ENCODE assay signal across 17 cellular contexts in the genomic region with DNA sequence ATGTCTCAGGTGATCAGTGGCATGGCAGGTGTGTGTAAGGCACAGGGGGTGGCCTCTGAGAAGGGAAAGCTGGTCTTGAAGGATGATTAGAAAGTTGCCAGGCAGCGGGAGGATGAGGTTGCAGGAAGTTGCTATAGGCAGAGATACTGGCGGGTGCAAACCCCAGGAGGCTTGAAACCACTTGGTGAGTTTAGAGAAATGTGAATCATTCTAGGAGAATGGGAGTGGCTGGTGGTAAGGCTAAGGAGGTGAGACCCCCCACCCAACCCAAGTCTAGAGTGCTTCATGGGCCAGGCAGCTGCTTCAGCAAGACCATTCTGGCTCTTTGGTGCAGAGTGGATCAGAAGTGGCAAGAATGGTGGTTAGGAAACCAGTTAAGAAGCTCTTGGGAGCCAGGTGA. TPM values are rescaled to one million over a fixed set of nuclear protein-coding genes. Genes with fewer than 3 reads are reported as not detected.
DNase-seq lines count a peak whose midpoint lies in the region; ATAC-seq and TF ChIP-seq lines count a peak whose summit lies in the region.
"Had no signal": no experiment of that assay in that cellular context is flagged by ENCODE, and none has a peak within 500 bp of the region (broad histone marks: within the 10 kb centered on the region; RNA-seq: fewer than 3 reads in every experiment).

No MANE protein-coding gene starts in this region.

- no peak overlapping the region for H3K4me3 ChIP-seq in CD8-positive, alpha-beta memory T cell (ENCODE audit: low read length)
- H3K4me3 ChIP-seq in naive thymus-derived CD4-positive, alpha-beta T cell (ENCODE audit: low read length), result no peak overlapping the region
- H3K4me3 ChIP-seq in GM23338, result no peak overlapping the region
- H3K4me3 ChIP-seq in colonic mucosa, result no peak overlapping the region

- peak overlapping the region; percentile 1 for H3K27ac ChIP-seq in CD8-positive, alpha-beta memory T cell (ENCODE audit: low read depth, low read length)
- peak overlapping the region; percentile 24 for H3K27ac ChIP-seq in naive thymus-derived CD4-positive, alpha-beta T cell (ENCODE audit: low read depth, low read length)
- no peak overlapping the region for H3K27ac ChIP-seq in GM23338 (ENCODE audit: low read depth)
- no peak overlapping the region for H3K27ac ChIP-seq in colonic mucosa
- H3K27ac ChIP-seq: 22Rv1, C4-2B had no signal

- intact Hi-C loops in naive thymus-derived CD4-positive, alpha-beta T cell (cut with micrococcal nuclease), result loop anchor here in 1 of 2 donors (1.0 kb wide), 1 partner anchor 9 kb away; a partner anchor contains a TSS
- intact Hi-C loops in colonic mucosa (cut with DNase I), result no loop called here

- peak overlapping the region in 5 of 7 donors; percentile 1 to 75 (median 44) for H3K4me3 Mint-ChIP-seq in CD8-positive, alpha-beta memory T cell
- peak overlapping the region; percentile 42 for H3K4me3 Mint-ChIP-seq in activated CD8-positive, alpha-beta T cell treated with anti-CD3 and anti-CD28 coated beads, Interleukin-2, amount 10 ng/mL, durations not matched to agents 7 days and 5 days
- H3K4me3 Mint-ChIP-seq in naive thymus-derived CD4-positive, alpha-beta T cell, result peak overlapping the region in 1 of 10 donors; percentile 64
- H3K4me3 Mint-ChIP-seq in GM23338, result no peak overlapping the region

- peaks cover 25% of the 10 kb centered on the region for H3K4me1 ChIP-seq in CD8-positive, alpha-beta memory T cell (ENCODE audit: insufficient read depth, low read length)
- peaks cover 0 to 29% of the 10 kb centered on the region in 2 donors for H3K4me1 ChIP-seq in naive thymus-derived CD4-positive, alpha-beta T cell (ENCODE audit: control insufficient read depth in 2 of 2, insufficient read depth in 2 of 2, low read length in 2 of 2)
- H3K4me1 ChIP-seq in GM23338 (ENCODE audit: insufficient read depth), result no peaks in the 10 kb centered on the region; the same call in 1 of the 2 replicates
- H3K4me1 ChIP-seq in colonic mucosa, result no peaks in the 10 kb centered on the region

- H3K9me3 ChIP-seq in CD8-positive, alpha-beta memory T cell (ENCODE audit: low read length), result no peaks in the 10 kb centered on the region
- H3K9me3 ChIP-seq in naive thymus-derived CD4-positive, alpha-beta T cell (ENCODE audit: control insufficient read depth in 2 of 3, low read length in 3 of 3), result no peaks in the 10 kb centered on the region
- no peaks in the 10 kb centered on the region for H3K9me3 ChIP-seq in colonic mucosa

- no peak overlapping the region for H2AFZ ChIP-seq in GM23338

- peaks cover 4% of the 10 kb centered on the region for H4K20me1 ChIP-seq in GM23338 (replicated peaks; ENCODE audit: insufficient read depth)

- POLR2A ChIA-PET in CD8-positive, alpha-beta memory T cell (lab: Charles Lee), result interaction anchor here (0.6 kb wide), 1 partner anchor 85 kb away, joined by 3 read pairs; no protein-coding TSS in a partner anchor
- POLR2A ChIA-PET in activated CD8-positive, alpha-beta T cell treated with anti-CD3 and anti-CD28 coated beads, Interleukin-2, amount 10 ng/mL, durations not matched to agents 7 days and 5 days (lab: Charles Lee), result interaction anchor here (1.0 to 12.8 kb wide), 8 partner anchors 9 to 53 kb away, joined by 3 to 115 read pairs (median 5); a partner anchor contains a TSS
- POLR2A ChIA-PET in naive thymus-derived CD4-positive, alpha-beta T cell (lab: Charles Lee), result no interaction called here

- H3K9me3 Mint-ChIP-seq in CD8-positive, alpha-beta memory T cell, result no peaks in the 10 kb centered on the region
- no peaks in the 10 kb centered on the region for H3K9me3 Mint-ChIP-seq in activated CD8-positive, alpha-beta T cell treated with anti-CD3 and anti-CD28 coated beads, Interleukin-2, amount 10 ng/mL, durations not matched to agents 7 days and 5 days (ENCODE audit: insufficient read depth)
- peaks cover 0 to 3% (median 0%) of the 10 kb centered on the region in 11 donors for H3K9me3 Mint-ChIP-seq in naive thymus-derived CD4-positive, alpha-beta T cell
- H3K9me3 Mint-ChIP-seq in GM23338, result no peaks in the 10 kb centered on the region

- H3K27me3 Mint-ChIP-seq in CD8-positive, alpha-beta memory T cell, result no peaks in the 10 kb centered on the region
- H3K27me3 Mint-ChIP-seq in activated CD8-positive, alpha-beta T cell treated with anti-CD3 and anti-CD28 coated beads, Interleukin-2, amount 10 ng/mL, durations not matched to agents 7 days and 5 days (ENCODE audit: low read depth), result no peaks in the 10 kb centered on the region
- no peaks in the 10 kb centered on the region for H3K27me3 Mint-ChIP-seq in naive thymus-derived CD4-positive, alpha-beta T cell
- H3K27me3 Mint-ChIP-seq in GM23338 (ENCODE audit: insufficient read depth, low read depth, poor library complexity), result peaks cover 28% of the 10 kb centered on the region

- H3K27ac Mint-ChIP-seq in CD8-positive, alpha-beta memory T cell, result peak overlapping the region; percentile 54 to 95 (median 84)
- peak overlapping the region; percentile 84 for H3K27ac Mint-ChIP-seq in activated CD8-positive, alpha-beta T cell treated with anti-CD3 and anti-CD28 coated beads, Interleukin-2, amount 10 ng/mL, durations not matched to agents 7 days and 5 days
- peak overlapping the region; percentile 26 to 84 (median 60) for H3K27ac Mint-ChIP-seq in naive thymus-derived CD4-positive, alpha-beta T cell
- no peak overlapping the region for H3K27ac Mint-ChIP-seq in GM23338

- TF ChIP-seq CTCF in GM23338 (conservative IDR thresholded peaks at IDR 0.05; ENCODE audit: low read depth in 2 of 2) (no peak), colonic mucosa (IDR thresholded peaks at IDR 0.05) (no peak)

- peaks cover 24% of the 10 kb centered on the region for H3K36me3 ChIP-seq in CD8-positive, alpha-beta memory T cell (ENCODE audit: insufficient read depth, low read length)
- peaks cover 0 to 45% (median 21%) of the 10 kb centered on the region in 3 experiments for H3K36me3 ChIP-seq in naive thymus-derived CD4-positive, alpha-beta T cell (ENCODE audit: control insufficient read depth in 2 of 3, insufficient read depth in 3 of 3, low read length in 3 of 3)
- H3K36me3 ChIP-seq in GM23338 (ENCODE audit: insufficient read depth) (no peaks in the 10 kb centered on the region), colonic mucosa (no peaks in the 10 kb centered on the region)

- no peaks in the 10 kb centered on the region for H3K27me3 ChIP-seq in CD8-positive, alpha-beta memory T cell (ENCODE audit: insufficient read depth, low read length, poor library complexity, severe bottlenecking)
- H3K27me3 ChIP-seq in naive thymus-derived CD4-positive, alpha-beta T cell (ENCODE audit: control insufficient read depth in 2 of 2, insufficient read depth in 2 of 2, low read length in 2 of 2), result no peaks in the 10 kb centered on the region
- H3K27me3 ChIP-seq in GM23338 (ENCODE audit: insufficient read depth) (peaks cover 10% of the 10 kb centered on the region), colonic mucosa (no peaks in the 10 kb centered on the region)

- H3K36me3 Mint-ChIP-seq in CD8-positive, alpha-beta memory T cell, result peaks cover 15 to 68% (median 22%) of the 10 kb centered on the region in 3 donors
- peaks cover 64% of the 10 kb centered on the region for H3K36me3 Mint-ChIP-seq in activated CD8-positive, alpha-beta T cell treated with anti-CD3 and anti-CD28 coated beads, Interleukin-2, amount 10 ng/mL, durations not matched to agents 7 days and 5 days (ENCODE audit: low read depth)
- H3K36me3 Mint-ChIP-seq in naive thymus-derived CD4-positive, alpha-beta T cell, result peaks cover 0 to 45% (median 25%) of the 10 kb centered on the region in 5 donors
- peaks cover 4% of the 10 kb centered on the region; the same call in 2 of the 3 replicates for H3K36me3 Mint-ChIP-seq in GM23338 (ENCODE audit: low read depth)

- no peak overlapping the region for H3K9ac ChIP-seq in colonic mucosa (ENCODE audit: low read depth in 2 of 2, low read length in 2 of 2)

- peak; percentile 36 for DNase-seq in DMS79 treated with DMSO at 0.1 percent for 48 hours (lab: John Stamatoyannopoulos, UW)
- no peak for DNase-seq in DMS79 (lab: John Stamatoyannopoulos, UW)
- DNase-seq in CD8-positive, alpha-beta memory T cell, result no peak
- DNase-seq in activated CD8-positive, alpha-beta T cell treated with anti-CD3 and anti-CD28 coated beads, Interleukin-2, amount 10 ng/mL, durations not matched to agents 7 days and 5 days, result peak; percentile 64
- no peak for DNase-seq in naive thymus-derived CD4-positive, alpha-beta T cell
- no peak for DNase-seq in GM23338 (ENCODE audit: low spot score)
- DNase-seq in colonic mucosa, result no peak
- DNase-seq in GM19240 (ENCODE audit: insufficient read length, low spot score), result no peak
- DNase-seq: cortex of kidney; erythroblast; NCI-H510A; right cardiac atrium; stimulated activated CD4-positive, alpha-beta T cell treated with anti-CD3 and anti-CD28 coated beads, Interleukin-1b, Interleukin-23, amount 100 ng/mL, for 48 hours had no signal

- CTCF ChIA-PET in CD8-positive, alpha-beta memory T cell (lab: Charles Lee), result interaction anchor here (0.9 to 3.5 kb wide), 5 partner anchors 31 to 81 kb away, joined by 3 to 19 read pairs (median 3); a partner anchor contains a TSS
- CTCF ChIA-PET in activated CD8-positive, alpha-beta T cell treated with anti-CD3 and anti-CD28 coated beads, Interleukin-2, amount 10 ng/mL, durations not matched to agents 7 days and 5 days (lab: Charles Lee), result interaction anchor here (0.6 to 11.2 kb wide), 10 partner anchors 9 to 120 kb away, joined by 3 to 164 read pairs (median 4); a partner anchor contains a TSS
- CTCF ChIA-PET in naive thymus-derived CD4-positive, alpha-beta T cell (lab: Charles Lee), result interaction anchor here (0.5 to 1.6 kb wide), 3 partner anchors 10 to 120 kb away, joined by 4 to 5 read pairs (median 5); no protein-coding TSS in a partner anchor

- peak; percentile 37 for ATAC-seq in activated CD8-positive, alpha-beta T cell treated with anti-CD3 and anti-CD28 coated beads, Interleukin-2, amount 10 ng/mL, durations not matched to agents 7 days and 5 days
- peak; percentile 30 for ATAC-seq in naive thymus-derived CD4-positive, alpha-beta T cell
- no peak for ATAC-seq in GM23338
- ATAC-seq: right cardiac atrium had no signal

- no peaks in the 10 kb centered on the region for H3K9me2 ChIP-seq in GM23338 (ENCODE audit: insufficient read depth)

- no peaks in the 10 kb centered on the region for H3F3A ChIP-seq in GM23338 (replicated peaks; ENCODE audit: low read depth)

- H3K4me2 ChIP-seq in GM23338, result no peak overlapping the region

- H3K4me1 Mint-ChIP-seq in CD8-positive, alpha-beta memory T cell, result peaks cover 45 to 69% (median 51%) of the 10 kb centered on the region in 3 donors
- H3K4me1 Mint-ChIP-seq in activated CD8-positive, alpha-beta T cell treated with anti-CD3 and anti-CD28 coated beads, Interleukin-2, amount 10 ng/mL, durations not matched to agents 7 days and 5 days (ENCODE audit: low read depth), result peaks cover 59% of the 10 kb centered on the region
- H3K4me1 Mint-ChIP-seq in naive thymus-derived CD4-positive, alpha-beta T cell, result peaks cover 24 to 64% (median 32%) of the 10 kb centered on the region in 7 donors
- peaks cover 15% of the 10 kb centered on the region for H3K4me1 Mint-ChIP-seq in GM23338

- H3K79me2 ChIP-seq in GM23338 (replicated peaks; ENCODE audit: insufficient read depth), result no peaks in the 10 kb centered on the region

RNA-seq across cellular contexts. Expression of a gene that starts 9.0 kb away (rescaled TPM):
- 100 to 1,000 TPM; 163 to 170 TPM for total RNA-seq in CD8-positive, alpha-beta memory T cell
- 62.1 TPM for polyA plus RNA-seq in CD8-positive, alpha-beta memory T cell
- 10 to 100 TPM; 84.0 to 86.7 TPM for total RNA-seq in activated CD8-positive, alpha-beta T cell treated with anti-CD3 and anti-CD28 coated beads, Interleukin-2, amount 10 ng/mL, durations not matched to agents 7 days and 5 days
- total RNA-seq in naive thymus-derived CD4-positive, alpha-beta T cell, result 100 to 1,000 TPM in 1 of 5 experiments, 10 to 100 TPM in 4; 14.7 to 164 (median 54.3) TPM
- 10 to 100 TPM; 12.7 to 15.7 TPM for polyA plus RNA-seq in naive thymus-derived CD4-positive, alpha-beta T cell
- total RNA-seq in GM23338 (2014; rRNA removed; shearing (Covaris generic)), result 3.4 and 11.5 TPM in 2 replicates
- 4.6 and 5.5 TPM in 2 replicates for polyA plus RNA-seq in GM23338 (2016; fragmentation: Nextera tagmentation; extraction: Ambion mirVana)
- 1 to 10 TPM; 1.9 to 3.1 TPM for total RNA-seq in colonic mucosa
- total RNA-seq: SK-MEL-5 had no signal

RNA-seq across cellular contexts. Expression of a gene that starts 40.3 kb away (rescaled TPM):
- total RNA-seq in CD8-positive, alpha-beta memory T cell, result 100 to 1,000 TPM; 106 to 111 TPM
- 45.9 TPM for polyA plus RNA-seq in CD8-positive, alpha-beta memory T cell
- total RNA-seq in activated CD8-positive, alpha-beta T cell treated with anti-CD3 and anti-CD28 coated beads, Interleukin-2, amount 10 ng/mL, durations not matched to agents 7 days and 5 days, result 10 to 100 TPM; 71.9 to 75.5 TPM
- 10 to 100 TPM; 53.2 to 88.9 (median 61.7) TPM for total RNA-seq in naive thymus-derived CD4-positive, alpha-beta T cell
- polyA plus RNA-seq in naive thymus-derived CD4-positive, alpha-beta T cell, result 10 to 100 TPM; 40.9 to 60.8 TPM
- 58.6 and 72.9 TPM in 2 replicates for total RNA-seq in GM23338 (2014; rRNA removed; shearing (Covaris generic))
- 65.3 and 66.2 TPM in 2 replicates for polyA plus RNA-seq in GM23338 (2016; fragmentation: Nextera tagmentation; extraction: Ambion mirVana)
- total RNA-seq in colonic mucosa, result 10 to 100 TPM; 57.1 to 58.7 TPM

RNA-seq across cellular contexts. Expression of a gene that starts 51.3 kb away (rescaled TPM):
- under 1 TPM in 1 of 2 experiments, not detected in 1; 0.07 TPM for total RNA-seq in CD8-positive, alpha-beta memory T cell
- not detected for polyA plus RNA-seq in CD8-positive, alpha-beta memory T cell
- total RNA-seq in activated CD8-positive, alpha-beta T cell treated with anti-CD3 and anti-CD28 coated beads, Interleukin-2, amount 10 ng/mL, durations not matched to agents 7 days and 5 days, result under 1 TPM; 0.21 TPM
- total RNA-seq in naive thymus-derived CD4-positive, alpha-beta T cell, result under 1 TPM in 1 of 5 experiments, not detected in 4; 0.63 TPM
- not detected for polyA plus RNA-seq in naive thymus-derived CD4-positive, alpha-beta T cell
- not detected in 2 replicates for total RNA-seq in GM23338 (2014; rRNA removed; shearing (Covaris generic))
- not detected in 2 replicates for polyA plus RNA-seq in GM23338 (2016; fragmentation: Nextera tagmentation; extraction: Ambion mirVana)
- not detected for total RNA-seq in colonic mucosa
- total RNA-seq: OCI-LY7, SK-MEL-5 had no signal

RNA-seq across cellular contexts. Expression of a gene that starts 53.0 kb away (rescaled TPM):
- total RNA-seq in CD8-positive, alpha-beta memory T cell, result 1 to 10 TPM; 2.9 to 3.0 TPM
- polyA plus RNA-seq in CD8-positive, alpha-beta memory T cell, result not detected
- 1 to 10 TPM; 9.9 TPM for total RNA-seq in activated CD8-positive, alpha-beta T cell treated with anti-CD3 and anti-CD28 coated beads, Interleukin-2, amount 10 ng/mL, durations not matched to agents 7 days and 5 days
- total RNA-seq in naive thymus-derived CD4-positive, alpha-beta T cell, result 10 to 100 TPM in 1 of 5 experiments, 1 to 10 TPM in 2, not detected in 2; 3.2 to 17.3 (median 3.3) TPM
- polyA plus RNA-seq in naive thymus-derived CD4-positive, alpha-beta T cell, result under 1 TPM in 1 of 2 donors, not detected in 1; 0.09 TPM
- total RNA-seq in GM23338 (2014; rRNA removed; shearing (Covaris generic)), result 0.08 and 0.42 TPM in 2 replicates
- 0.23 and 0.45 TPM in 2 replicates for polyA plus RNA-seq in GM23338 (2016; fragmentation: Nextera tagmentation; extraction: Ambion mirVana)
- total RNA-seq in colonic mucosa, result 1 to 10 TPM in 1 of 2 donors, under 1 TPM in 1; 0.56 to 1.1 TPM
- total RNA-seq: OCI-LY7 had no signal

RNA-seq across cellular contexts. Expression of a gene that starts 56.2 kb away (rescaled TPM):
- total RNA-seq in CD8-positive, alpha-beta memory T cell, result 100 to 1,000 TPM; 297 to 299 TPM
- polyA plus RNA-seq in CD8-positive, alpha-beta memory T cell, result 46.0 TPM
- 100 to 1,000 TPM; 261 to 264 TPM for total RNA-seq in activated CD8-positive, alpha-beta T cell treated with anti-CD3 and anti-CD28 coated beads, Interleukin-2, amount 10 ng/mL, durations not matched to agents 7 days and 5 days
- total RNA-seq in naive thymus-derived CD4-positive, alpha-beta T cell, result 100 to 1,000 TPM in 1 of 5 experiments, 10 to 100 TPM in 4; 64.1 to 224 (median 91.2) TPM
- 10 to 100 TPM; 25.0 to 39.3 TPM for polyA plus RNA-seq in naive thymus-derived CD4-positive, alpha-beta T cell
- 230 and 251 TPM in 2 replicates for total RNA-seq in GM23338 (2014; rRNA removed; shearing (Covaris generic))
- polyA plus RNA-seq in GM23338 (2016; fragmentation: Nextera tagmentation; extraction: Ambion mirVana), result 106 and 126 TPM in 2 replicates
- total RNA-seq in colonic mucosa, result 100 to 1,000 TPM; 215 to 438 TPM

Comparison
In these comparisons a context has a peak if more than half of its experiments do, and no peak if none do; other contexts are left out.
1. DNase-seq: peak in DMS79 treated with DMSO at 0.1 percent for 48 hours (single experiment) and activated CD8-positive, alpha-beta T cell treated with anti-CD3 and anti-CD28 coated beads, Interleukin-2, amount 10 ng/mL, durations not matched to agents 7 days and 5 days (single experiment); none in DMS79 (single experiment), CD8-positive, alpha-beta memory T cell (0 of 5), naive thymus-derived CD4-positive, alpha-beta T cell (0 of 9), GM23338 (single experiment), colonic mucosa (single experiment) and GM19240 (single experiment).
2. H3K27ac ChIP-seq: peak in CD8-positive, alpha-beta memory T cell (single experiment) and naive thymus-derived CD4-positive, alpha-beta T cell (single experiment); none in GM23338 (single experiment) and colonic mucosa (single experiment).